12 cellular contexts compared by ENCODE assay signal in the genomic region with DNA sequence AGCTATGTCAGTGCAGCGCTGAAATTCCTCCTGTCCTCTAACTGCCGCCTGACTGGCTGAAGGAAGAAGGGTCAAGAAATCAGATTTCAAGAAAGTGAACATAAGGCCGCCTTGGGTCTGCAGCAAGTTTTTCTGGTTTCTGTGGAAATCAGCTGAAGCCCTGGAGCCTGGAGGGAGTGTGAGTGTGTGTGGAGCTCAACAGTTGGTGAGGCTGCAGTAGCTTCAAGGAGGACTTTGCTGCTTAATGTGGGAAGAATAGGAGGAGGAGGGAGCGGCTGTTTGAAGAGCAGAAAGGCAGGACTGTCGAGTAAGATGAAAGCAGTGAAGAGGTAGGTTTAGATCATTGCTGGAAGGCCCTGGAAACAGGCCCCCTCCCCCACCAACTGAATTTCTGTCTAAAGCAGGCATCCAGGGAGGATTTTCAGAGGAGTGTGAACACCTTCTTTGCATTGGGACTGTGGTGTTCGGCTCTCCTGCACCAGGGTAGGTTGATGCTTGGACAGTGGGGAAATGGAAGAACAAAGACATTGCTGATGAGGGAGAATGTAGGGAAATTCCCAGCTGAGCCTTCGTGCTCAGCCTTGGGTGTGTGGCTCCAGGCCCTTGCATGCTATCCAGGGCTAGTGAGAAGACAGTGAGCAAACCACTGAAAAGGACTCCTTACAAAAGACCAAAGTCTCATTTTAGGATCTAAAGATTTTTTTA.
DNase-seq lines count a peak whose midpoint lies in the region; ATAC-seq, FAIRE-seq and TF ChIP-seq lines count a peak whose summit lies in the region.
"Had no signal": no experiment of that assay in that cellular context is flagged by ENCODE, and none has a peak within 500 bp of the region (broad histone marks: within the 10 kb centered on the region; RNA-seq: fewer than 3 reads in every experiment).

No MANE protein-coding gene starts in this region.

- no peaks in the 10 kb centered on the region for H3K36me3 ChIP-seq in CD8-positive, alpha-beta T cell (ENCODE audit: insufficient read depth, low read length)

- POLR2A ChIA-PET in CD8-positive, alpha-beta T cell (lab: Charles Lee): no interaction called here

- peaks cover 26% of the 10 kb centered on the region for H3K4me1 Mint-ChIP-seq in osteocyte (ENCODE audit: unreplicated experiment)
- H3K4me1 Mint-ChIP-seq in CD8-positive, alpha-beta T cell (ENCODE audit: low read depth): no peaks in the 10 kb centered on the region

- H3K4me3 Mint-ChIP-seq in osteocyte (ENCODE audit: unreplicated experiment): no peak overlapping the region
- H3K4me3 Mint-ChIP-seq in CD8-positive, alpha-beta T cell: no peak overlapping the region

- TF ChIP-seq CTCF in osteocyte (IDR thresholded peaks at IDR 0.05): no peak
- TF ChIP-seq CTCF in CD8-positive, alpha-beta T cell (IDR thresholded peaks at IDR 0.05): no peak

- H3K27me3 Mint-ChIP-seq in osteocyte (ENCODE audit: unreplicated experiment): no peaks in the 10 kb centered on the region
- no peaks in the 10 kb centered on the region for H3K27me3 Mint-ChIP-seq in CD8-positive, alpha-beta T cell (ENCODE audit: low read depth)

- no peak for ATAC-seq in CD8-positive, alpha-beta T cell

- H3K4me3 ChIP-seq in CD8-positive, alpha-beta T cell (ENCODE audit: low read depth, low read length): no peak overlapping the region
- H3K4me3 ChIP-seq: ascending aorta had no signal

- no peak overlapping the region for H3K27ac ChIP-seq in CD8-positive, alpha-beta T cell (ENCODE audit: low read depth, low read length)
- H3K27ac ChIP-seq: 22Rv1, ascending aorta had no signal

- CTCF ChIA-PET in CD8-positive, alpha-beta T cell (lab: Charles Lee): no interaction called here

- H3K9me3 ChIP-seq in CD8-positive, alpha-beta T cell (ENCODE audit: low read length): no peaks in the 10 kb centered on the region
- H3K9me3 ChIP-seq: ascending aorta had no signal

- no peaks in the 10 kb centered on the region for H3K36me3 Mint-ChIP-seq in osteocyte (ENCODE audit: unreplicated experiment)
- peaks cover 28% of the 10 kb centered on the region for H3K36me3 Mint-ChIP-seq in CD8-positive, alpha-beta T cell

- no peaks in the 10 kb centered on the region for H3K4me1 ChIP-seq in CD8-positive, alpha-beta T cell (ENCODE audit: insufficient read depth, low read length)
- H3K4me1 ChIP-seq: ascending aorta had no signal

- no peaks in the 10 kb centered on the region for H3K9me3 Mint-ChIP-seq in osteocyte (ENCODE audit: unreplicated experiment)
- no peaks in the 10 kb centered on the region for H3K9me3 Mint-ChIP-seq in CD8-positive, alpha-beta T cell

- DNase-seq in NCI-H510A treated with DMSO at 0.1 percent for 48 hours (lab: John Stamatoyannopoulos, UW) (peak; percentile 12), NCI-H510A (lab: John Stamatoyannopoulos, UW) (no peak), RCC 7860 (ENCODE audit: low spot score) (peak; percentile 11), fibroblast of peridontal ligament (ENCODE audit: extremely low read depth) (peak; percentile 13), osteocyte (ENCODE audit: extremely low spot score, unreplicated experiment) (no peak), posterior vena cava (ENCODE audit: low spot score) (no peak)
- DNase-seq in activated CD4-positive, alpha-beta T cell treated with anti-CD3 and anti-CD28 coated beads, Interleukin-2, amount 50 U/mL, for 1 hour: no peak
- DNase-seq in CD8-positive, alpha-beta T cell: no peak
- DNase-seq: NCI-H69, T-helper 1 cell had no signal

- no peaks in the 10 kb centered on the region for H3K27me3 ChIP-seq in CD8-positive, alpha-beta T cell (ENCODE audit: insufficient read depth, low read length)
- H3K27me3 ChIP-seq: ascending aorta had no signal

- FAIRE-seq in RCC 7860 (lab: Jason Lieb, UNC): no peak

- H3K27ac Mint-ChIP-seq in osteocyte (ENCODE audit: unreplicated experiment): peak overlapping the region; percentile 94
- H3K27ac Mint-ChIP-seq in CD8-positive, alpha-beta T cell: no peak overlapping the region

- intact Hi-C loops in posterior vena cava (cut with DNase I): no loop called here
- intact Hi-C loops in CD8-positive, alpha-beta T cell (cut with DNase I, micrococcal nuclease): no loop called here

Comparison
In these comparisons a context has a peak if more than half of its experiments do, and no peak if none do; other contexts are left out.
1. DNase-seq: peak in NCI-H510A treated with DMSO at 0.1 percent for 48 hours (single experiment), RCC 7860 (single experiment) and fibroblast of peridontal ligament (single experiment); none in NCI-H510A (single experiment), osteocyte (single experiment), posterior vena cava (single experiment), activated CD4-positive, alpha-beta T cell treated with anti-CD3 and anti-CD28 coated beads, Interleukin-2, amount 50 U/mL, for 1 hour (single experiment) and CD8-positive, alpha-beta T cell (0 of 7).